In genomic region chr11:48058064-48058463, GRCh38 we compare ENCODE assay signal across 1 cellular context.
A peak's percentile ranks its signal among the peaks of the same experiment; 100 is the strongest.
TF ChIP-seq lines count a peak whose summit lies in the region.

No MANE protein-coding gene starts in this region.

TF ChIP-seq in K562, 482 proteins besides CTCF, POLR2A, EP300 and RAD21 (continued from another document):
- TF ChIP-seq CHD7 (IDR thresholded peaks at IDR 0.05; ENCODE audit: low read depth, low read length) (no peak), SAP30 (IDR thresholded peaks at IDR 0.05; ENCODE audit: borderline replicate concordance, insufficient read depth, low read depth, low read length, poor library complexity, severe bottlenecking) (no peak), ZNF12 (CRISPR knock-in tag; IDR thresholded peaks at IDR 0.05) (no peak), ZNF408 (CRISPR knock-in tag; IDR thresholded peaks at IDR 0.05; ENCODE audit: low read depth) (no peak), NR2C2 (CRISPR knock-in tag; IDR thresholded peaks at IDR 0.05) (no peak), NR2C2 (tag; IDR thresholded peaks at IDR 0.05) (peak; percentile 49; the same call in 1 of the 2 replicates), THAP7 (CRISPR knock-in tag; IDR thresholded peaks at IDR 0.05) (no peak), HDAC6 (IDR thresholded peaks at IDR 0.05; ENCODE audit: low read depth, low read length) (no peak), ZNF274 (IDR thresholded peaks at IDR 0.05; ENCODE audit: borderline replicate concordance, low read depth, low read length) (no peak), HNRNPUL1 (IDR thresholded peaks at IDR 0.05; ENCODE audit: low read length) (no peak), ATF7 (IDR thresholded peaks at IDR 0.05) (no peak), L3MBTL2 (IDR thresholded peaks at IDR 0.05) (peak; percentile 40; the same call in 1 of the 2 replicates), NCOA1 (IDR thresholded peaks at IDR 0.05; ENCODE audit: low read depth) (no peak)
- TF ChIP-seq, protein P1, sequence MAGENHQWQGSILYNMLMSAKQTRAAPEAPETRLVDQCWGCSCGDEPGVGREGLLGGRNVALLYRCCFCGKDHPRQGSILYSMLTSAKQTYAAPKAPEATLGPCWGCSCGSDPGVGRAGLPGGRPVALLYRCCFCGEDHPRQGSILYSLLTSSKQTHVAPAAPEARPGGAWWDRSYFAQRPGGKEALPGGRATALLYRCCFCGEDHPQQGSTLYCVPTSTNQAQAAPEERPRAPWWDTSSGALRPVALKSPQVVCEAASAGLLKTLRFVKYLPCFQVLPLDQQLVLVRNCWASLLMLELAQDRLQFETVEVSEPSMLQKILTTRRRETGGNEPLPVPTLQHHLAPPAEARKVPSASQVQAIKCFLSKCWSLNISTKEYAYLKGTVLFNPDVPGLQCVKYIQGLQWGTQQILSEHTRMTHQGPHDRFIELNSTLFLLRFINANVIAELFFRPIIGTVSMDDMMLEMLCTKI (IDR thresholded peaks at IDR 0.05; ENCODE audit: partially characterized antibody), result no peak
- TF ChIP-seq, protein P2, sequence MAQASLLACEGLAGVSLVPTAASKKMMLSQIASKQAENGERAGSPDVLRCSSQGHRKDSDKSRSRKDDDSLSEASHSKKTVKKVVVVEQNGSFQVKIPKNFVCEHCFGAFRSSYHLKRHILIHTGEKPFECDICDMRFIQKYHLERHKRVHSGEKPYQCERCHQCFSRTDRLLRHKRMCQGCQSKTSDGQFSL (CRISPR knock-in tag; IDR thresholded peaks at IDR 0.05), result no peak
- TF ChIP-seq, protein P2 (tag; IDR thresholded peaks at IDR 0.05), result no peak
TF ChIP-seq in K562: peak in this region for 2.
